ENCODE assay signal across 13 cellular contexts in the genomic region with DNA sequence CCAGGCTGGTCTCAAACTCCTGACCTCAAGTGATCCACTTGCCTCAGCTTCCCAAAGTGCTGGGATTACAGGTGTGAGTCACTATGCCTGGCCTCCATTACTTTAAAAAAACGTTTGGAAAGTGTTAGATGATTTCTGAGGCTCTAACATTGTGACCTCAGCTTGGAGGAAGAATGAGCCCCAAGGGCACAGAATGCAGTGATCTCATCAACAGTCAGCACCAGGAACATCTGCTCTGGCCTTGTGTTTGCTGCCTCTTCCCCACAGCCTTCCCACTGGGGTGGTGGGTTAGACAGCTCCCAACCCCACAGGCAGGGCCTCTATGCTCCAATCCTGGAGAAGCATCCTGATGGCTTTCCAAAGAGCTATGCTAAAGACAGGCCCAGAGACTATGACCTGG. TPM values are rescaled to one million over a fixed set of nuclear protein-coding genes. Genes with fewer than 3 reads are reported as not detected.
A peak's percentile ranks its signal among the peaks of the same experiment; 100 is the strongest.
DNase-seq lines count a peak whose midpoint lies in the region; ATAC-seq, FAIRE-seq and TF ChIP-seq lines count a peak whose summit lies in the region.
"Had no signal": no experiment of that assay in that cellular context is flagged by ENCODE, and none has a peak within 500 bp of the region (broad histone marks: within the 10 kb centered on the region; RNA-seq: fewer than 3 reads in every experiment).

No MANE protein-coding gene starts in this region.

- no peak for ATAC-seq in mucosa of descending colon
- ATAC-seq: activated CD4-positive, CD25-positive, alpha-beta regulatory T cell treated with anti-CD3 and anti-CD28 coated beads, Interleukin-2, amount 50 U/mL, for 24 hours had no signal

- no peak overlapping the region for H3K4me3 ChIP-seq in astrocyte of the cerebellum (ENCODE audit: low read depth, low read length)
- H3K4me3 ChIP-seq in mucosa of descending colon: no peak overlapping the region
- no peak overlapping the region for H3K4me3 ChIP-seq in spleen
- H3K4me3 ChIP-seq: cardiac muscle cell had no signal

- H3K27ac ChIP-seq in spleen: peak overlapping the region in 2 of 8 donors; percentile 18 to 33
- H3K27ac ChIP-seq: C4-2B, cardiac muscle cell had no signal

- H3K9me3 ChIP-seq in mucosa of descending colon (no peaks in the 10 kb centered on the region), spleen (no peaks in the 10 kb centered on the region)

- no peak for FAIRE-seq in GM19239 (lab: Jason Lieb, UNC)

- H3K36me3 ChIP-seq in mucosa of descending colon (ENCODE audit: low read depth): no peaks in the 10 kb centered on the region
- peaks cover 0 to 59% (median 24%) of the 10 kb centered on the region in 6 donors for H3K36me3 ChIP-seq in spleen

- WGBS in spleen, 5 donors: 25 to 87% (median 53%) methylated on average over 1 of the region's 1 CpG

- DNase-seq in AG08395 (ENCODE audit: low spot score) (peak; percentile 65), HS-5 (ENCODE audit: low read depth) (peak; percentile 80), astrocyte of the cerebellum (ENCODE audit: low read depth) (peak; percentile 22), hepatic stellate cell (ENCODE audit: low spot score) (peak; percentile 38), mucosa of descending colon (no peak), spleen (no peak), GM19239 (ENCODE audit: insufficient read length, low spot score) (no peak)
- DNase-seq in NK-92 treated with Interleukin-12 subunit alpha and Interleukin-12 subunit beta, amount 100 ng/mL, for 24 hours (lab: John Stamatoyannopoulos, UW): no peak
- DNase-seq: NCI-H1105 treated with DMSO at 0.1 percent for 48 hours, nucleus accumbens had no signal

- H3K27me3 ChIP-seq in spleen (replicated peaks in 1 of 7): no peaks in the 10 kb centered on the region

- intact Hi-C loops in mucosa of descending colon (cut with DNase I, micrococcal nuclease): no loop called here
- intact Hi-C loops in spleen (cut with DNase I; ENCODE audit: low total_unique reads): no loop called here

- TF ChIP-seq CTCF in astrocyte of the cerebellum (IDR thresholded peaks at IDR 0.05; ENCODE audit: low read depth, low read length, missing control alignments) (no peak), mucosa of descending colon (IDR thresholded peaks at IDR 0.05) (no peak), spleen (IDR thresholded peaks at IDR 0.05 in 8 of 11, conservative IDR thresholded peaks at IDR 0.05 in 3 of 11) (no peak)

- in situ Hi-C loops in astrocyte of the cerebellum (cut with HindIII; ENCODE audit: low sequenced_read_pairs): no loop called here

- H3K4me1 ChIP-seq in mucosa of descending colon (ENCODE audit: low read depth) (peaks cover 3% of the 10 kb centered on the region), spleen (peaks cover 11 to 60% (median 39%) of the 10 kb centered on the region in 6 donors)

- no peak for TF ChIP-seq POLR2A in spleen (IDR thresholded peaks at IDR 0.05)

RNA-seq across cellular contexts. Expression of a gene that starts 37.7 kb away (rescaled TPM):
- total RNA-seq in mucosa of descending colon (100 to 1,000 TPM; 161 to 179 (median 170) TPM), spleen (10 to 100 TPM; 35.4 to 74.8 (median 56.7) TPM)
- polyA plus RNA-seq in spleen: 10 to 100 TPM; 25.0 to 38.2 (median 33.7) TPM

Comparison
In these comparisons a context has a peak if more than half of its experiments do, and no peak if none do; other contexts are left out.
1. DNase-seq: peak in AG08395 (single experiment), HS-5 (single experiment), astrocyte of the cerebellum (single experiment) and hepatic stellate cell (single experiment); none in NK-92 treated with Interleukin-12 subunit alpha and Interleukin-12 subunit beta, amount 100 ng/mL, for 24 hours (single experiment), mucosa of descending colon (0 of 3), spleen (single experiment) and GM19239 (single experiment).